9 cellular contexts compared by ENCODE assay signal in genomic region chr13:26052136-26052736, GRCh38. TPM values are rescaled to one million over a fixed set of nuclear protein-coding genes. Genes with fewer than 3 reads are reported as not detected.
DNase-seq lines count a peak whose midpoint lies in the region; ATAC-seq, FAIRE-seq and TF ChIP-seq lines count a peak whose summit lies in the region.
"Had no signal": no experiment of that assay in that cellular context is flagged by ENCODE, and none has a peak within 500 bp of the region (broad histone marks: within the 10 kb centered on the region; RNA-seq: fewer than 3 reads in every experiment).

No MANE protein-coding gene starts in this region.

- no peaks in the 10 kb centered on the region for H3K36me3 Mint-ChIP-seq in naive B cell

- CTCF ChIA-PET in A549 (lab: Yijun Ruan, JAX), result no interaction called here
- CTCF ChIA-PET in RWPE1 (lab: Yijun Ruan, JAX), result no interaction called here

- 41% methylated on average over 12 of the region's 18 CpGs for WGBS in A549 (ENCODE audit: missing lambda C conversion rate)

- H3K9ac ChIP-seq in HUES6 (ENCODE audit: low read length), result no peak overlapping the region

- H3K27me3 Mint-ChIP-seq in naive B cell, result peaks cover 45 to 56% (median 53%) of the 10 kb centered on the region in 3 donors

- no peak for TF ChIP-seq POLR2A in A549 (IDR thresholded peaks at IDR 0.05; ENCODE audit: low read length)

- ATAC-seq in A549, result peak in 1 of 2 experiments; percentile 25; a peak in 1 of 6 replicates
- ATAC-seq in naive B cell (ENCODE audit: low read depth in 2 of 2), result no peak
- no peak for ATAC-seq in HG02763 (IDR thresholded peaks at IDR 0.05; ENCODE audit: unreplicated experiment)
- ATAC-seq in GM19467 (IDR thresholded peaks at IDR 0.05; ENCODE audit: unreplicated experiment), result no peak

- H3K27ac Mint-ChIP-seq in naive B cell, result no peak overlapping the region

- no peaks in the 10 kb centered on the region for H3K4me1 ChIP-seq in A549
- H3K4me1 ChIP-seq in HUES6 (ENCODE audit: control insufficient read depth, insufficient read depth, low read length), result peaks cover 6% of the 10 kb centered on the region

- peaks cover 74% of the 10 kb centered on the region for H3K27me3 ChIP-seq in HUES6 (ENCODE audit: control insufficient read depth, insufficient read depth, low read length)

- H3K27ac ChIP-seq in A549 (no peak overlapping the region), HUES6 (ENCODE audit: low read depth, low read length) (no peak overlapping the region), RWPE1 (no peak overlapping the region)

- H3K36me3 ChIP-seq in HUES6 (ENCODE audit: control insufficient read depth, insufficient read depth, low read length), result no peaks in the 10 kb centered on the region

- no peak for FAIRE-seq in A549 (lab: Jason Lieb, UNC)
- FAIRE-seq: frontal cortex had no signal

- peak overlapping the region; percentile 31 to 82 (median 50) for H3K4me3 Mint-ChIP-seq in naive B cell

- H3K4me1 Mint-ChIP-seq in naive B cell, result peaks cover 0 to 20% (median 15%) of the 10 kb centered on the region in 3 donors

- DNase-seq in A549 (ENCODE audit: low read depth in 1 of 2, low spot score in 1 of 2), result no peak
- no peak for DNase-seq in cardiac fibroblast (ENCODE audit: low read depth in 2 of 2)
- DNase-seq in naive B cell, result no peak
- DNase-seq in RWPE1 (ENCODE audit: low spot score), result no peak
- no peak for DNase-seq in mesenteric fat pad (ENCODE audit: low spot score)

- POLR2A ChIA-PET in A549 (lab: Yijun Ruan, JAX) (no interaction called here), RWPE1 (lab: Yijun Ruan, JAX; ENCODE audit: low non-redundant PET) (no interaction called here)

- no peak for TF ChIP-seq RAD21 in A549 (conservative IDR thresholded peaks at IDR 0.05 in 1 of 2, IDR thresholded peaks at IDR 0.05 in 1 of 2)

- TF ChIP-seq CTCF in A549 (IDR thresholded peaks at IDR 0.05), result no peak
- TF ChIP-seq CTCF in cardiac fibroblast (IDR thresholded peaks at IDR 0.05; ENCODE audit: low read depth, low read length), result no peak
- TF ChIP-seq CTCF in RWPE1 (conservative IDR thresholded peaks at IDR 0.05; ENCODE audit: low read depth), result no peak

- no peak for TF ChIP-seq EP300 in A549 (IDR thresholded peaks at IDR 0.05)

- H3K4me3 ChIP-seq in A549 (peak overlapping the region; percentile 36), HUES6 (ENCODE audit: low read depth, low read length) (peak overlapping the region; percentile 62), cardiac fibroblast (replicated peaks in 1 of 2; ENCODE audit: low read depth in 2 of 2, low read length in 2 of 2) (peak overlapping the region; percentile 34 to 43)

- no peaks in the 10 kb centered on the region for H3K9me3 Mint-ChIP-seq in naive B cell

- no peaks in the 10 kb centered on the region for H3K9me3 ChIP-seq in A549
- no peaks in the 10 kb centered on the region for H3K9me3 ChIP-seq in HUES6 (ENCODE audit: control insufficient read depth, insufficient read depth, low read depth, low read length)

- peak overlapping the region; percentile 75 for H3K4me2 ChIP-seq in A549

TF ChIP-seq in A549, 52 proteins besides CTCF, POLR2A, EP300 and RAD21:
- TF ChIP-seq ZFP36 (IDR thresholded peaks at IDR 0.05; ENCODE audit: borderline replicate concordance, partially characterized antibody) (no peak), KDM1A (IDR thresholded peaks at IDR 0.05; ENCODE audit: low read depth) (no peak), HOXB13 (CRISPR knock-in tag; IDR thresholded peaks at IDR 0.05; ENCODE audit: low read depth) (no peak), REST (IDR thresholded peaks at IDR 0.05) (no peak), ESRRA (IDR thresholded peaks at IDR 0.05; ENCODE audit: borderline replicate concordance, low read length) (no peak), MAZ (IDR thresholded peaks at IDR 0.05; ENCODE audit: borderline replicate concordance, low read depth, low read length) (no peak), BHLHE40 (IDR thresholded peaks at IDR 0.05; ENCODE audit: low read depth, low read length) (no peak), JUN (IDR thresholded peaks at IDR 0.05) (no peak), SMC3 (IDR thresholded peaks at IDR 0.05) (no peak), TP53 (CRISPR knock-in tag; IDR thresholded peaks at IDR 0.05) (no peak), HEYL (CRISPR knock-in tag; IDR thresholded peaks at IDR 0.05) (no peak)

RNA-seq across cellular contexts. Expression of gene SHISA2, which starts 0.4 kb away (rescaled TPM):
- polyA plus RNA-seq in A549 (2011; rRNA removed) (not detected in 2 replicates), A549 (2017; fragmentation: RNase III; extraction: RNeasy Plus Mini Kit Qiagen cat#74134 plus additional on column Dnase treatment) (not detected in 3 replicates), naive B cell (ENCODE audit: low read depth in 6 of 6) (not detected)
- not detected in 2 replicates for polyA plus RNA-seq in A549 (2012; cell fraction: cytosol; rRNA removed)
- polyA plus RNA-seq in A549 (2012; cell fraction: nucleus; rRNA removed), result not detected in 2 replicates
- not detected in 2 replicates for polyA minus RNA-seq in A549 (2011; rRNA and poly(A)+ RNA removed)
- total RNA-seq in mesenteric fat pad, result 1.1 TPM
